ENCODE assay signal across 23 cellular contexts in the genomic region with DNA sequence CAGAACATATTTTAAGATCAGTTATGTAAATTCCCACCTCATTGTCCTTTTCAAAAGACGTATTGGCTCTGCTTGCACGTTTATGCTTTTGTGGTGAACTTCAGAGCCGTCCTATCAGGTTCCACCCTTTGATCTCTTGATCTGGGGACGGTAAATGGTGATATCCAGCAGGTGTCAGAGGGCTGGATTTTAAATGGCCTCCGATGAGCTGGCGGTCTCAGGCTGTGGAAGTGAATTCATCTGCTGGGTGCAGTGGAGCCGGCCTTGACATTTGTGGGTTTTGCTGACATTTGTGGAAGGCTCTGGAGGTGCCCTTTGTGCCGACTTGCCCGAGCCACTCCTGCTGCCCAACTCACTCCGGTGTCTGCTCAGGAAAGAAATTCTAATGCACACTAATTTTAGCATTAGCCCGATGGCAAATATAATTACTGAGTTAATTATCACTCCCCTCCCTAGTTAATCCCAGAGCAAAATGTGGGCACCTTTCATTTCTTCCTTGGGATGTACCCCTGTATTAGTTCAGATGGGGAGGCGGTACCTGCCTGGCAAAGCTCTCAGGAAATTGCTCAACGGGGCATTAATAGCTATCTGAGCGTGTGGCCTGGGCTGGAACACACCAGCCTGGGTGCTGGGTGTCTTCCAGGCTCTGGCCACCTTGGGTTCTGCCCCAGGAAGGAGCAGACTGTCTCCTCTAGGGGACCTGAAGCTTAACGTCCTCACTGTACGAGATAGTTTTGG. TPM values are rescaled to one million over a fixed set of nuclear protein-coding genes. Genes with fewer than 3 reads are reported as not detected.
DNase-seq lines count a peak whose midpoint lies in the region; ATAC-seq, FAIRE-seq and TF ChIP-seq lines count a peak whose summit lies in the region.
"Had no signal": no experiment of that assay in that cellular context is flagged by ENCODE, and none has a peak within 500 bp of the region (broad histone marks: within the 10 kb centered on the region; RNA-seq: fewer than 3 reads in every experiment).

No MANE protein-coding gene starts in this region.

- H2AFZ ChIP-seq in PC-3 (ENCODE audit: low read length) = no peak overlapping the region
- H2AFZ ChIP-seq: GM23338 had no signal

- H3K27me3 ChIP-seq in PC-3 (ENCODE audit: low read length) (no peaks in the 10 kb centered on the region), bronchial epithelial cell (ENCODE audit: control insufficient read depth, insufficient read depth, low read length) (no peaks in the 10 kb centered on the region), subcutaneous abdominal adipose tissue (ENCODE audit: control insufficient read depth in 5 of 5, insufficient read depth in 4 of 5, low read length in 5 of 5) (no peaks in the 10 kb centered on the region)
- H3K27me3 ChIP-seq: cardiac muscle cell had no signal

- H3K9ac ChIP-seq in PC-3 (ENCODE audit: low read length) (no peak overlapping the region), subcutaneous abdominal adipose tissue (ENCODE audit: low read length in 5 of 5) (peak overlapping the region in 4 of 5 donors; percentile 23 to 45 (median 34))

- ATAC-seq in PC-3 (peak; percentile 27; the same call in 1 of the 2 replicates), left lobe of liver (peak; percentile 72), GM21786 (IDR thresholded peaks at IDR 0.05; ENCODE audit: unreplicated experiment) (no peak)
- ATAC-seq: activated T-cell treated with anti-CD3 and anti-CD28 coated beads, Interleukin-2, amount 50 U/mL, for 72 hours; GM23338; sciatic nerve had no signal

- H3K27ac ChIP-seq in PC-3 (ENCODE audit: low read length) (no peak overlapping the region), subcutaneous abdominal adipose tissue (ENCODE audit: low read depth, low read length) (peak overlapping the region; percentile 60)
- H3K27ac ChIP-seq: cardiac muscle cell, dorsolateral prefrontal cortex, neutrophil had no signal

- DNase-seq in PC-3 = no peak
- peak; percentile 26 for DNase-seq in bronchial epithelial cell (ENCODE audit: low read depth)
- peak; percentile 85 for DNase-seq in left lobe of liver (ENCODE audit: low spot score)
- DNase-seq in NOMO-1 (lab: John Stamatoyannopoulos, UW; ENCODE audit: unreplicated experiment in 2 of 2) = no peak
- no peak for DNase-seq in DMS53 treated with DMSO at 0.1 percent for 48 hours (lab: John Stamatoyannopoulos, UW; ENCODE audit: unreplicated experiment)
- no peak for DNase-seq in head of caudate nucleus
- DNase-seq: activated naive CD8-positive, alpha-beta T cell treated with anti-CD3 and anti-CD28 coated beads, Interleukin-2, amount 10 ng/mL, durations not matched to agents 7 days and 5 days; activated T-cell treated with anti-CD3 and anti-CD28 coated beads, Interleukin-2, amount 50 U/mL, for 72 hours; CD8-positive, alpha-beta memory T cell; dorsolateral prefrontal cortex; hypothalamus; mucosa of descending colon; NCI-H2081; NCI-H524 treated with DMSO at 0.1 percent for 48 hours; stimulated activated CD4-positive, alpha-beta T cell treated with anti-CD3 and anti-CD28 coated beads, Interleukin-1b, Interleukin-23, amount 100 ng/mL, for 48 hours; T-helper 9 cell had no signal

- no peaks in the 10 kb centered on the region for H3K9me3 ChIP-seq in PC-3 (ENCODE audit: low read length)
- H3K9me3 ChIP-seq in subcutaneous abdominal adipose tissue (ENCODE audit: control insufficient read depth in 5 of 5, low read length in 5 of 5) = no peaks in the 10 kb centered on the region
- H3K9me3 ChIP-seq: mucosa of descending colon, neutrophil had no signal

- peaks cover 12% of the 10 kb centered on the region for H3K4me1 ChIP-seq in PC-3 (ENCODE audit: insufficient read depth, low read length)
- peaks cover 6 to 64% (median 53%) of the 10 kb centered on the region in 5 donors for H3K4me1 ChIP-seq in subcutaneous abdominal adipose tissue (ENCODE audit: control insufficient read depth in 5 of 5, insufficient read depth in 5 of 5, low read length in 5 of 5)

- no peaks in the 10 kb centered on the region for H3F3A ChIP-seq in PC-3 (ENCODE audit: low read length, unreplicated experiment)

- POLR2A ChIA-PET in PC-3 (lab: Charles Lee; ENCODE audit: unreplicated experiment) = no interaction called here

- no peak overlapping the region for H3K4me3 ChIP-seq in PC-3 (ENCODE audit: low read length)
- H3K4me3 ChIP-seq in bronchial epithelial cell (ENCODE audit: low read depth, low read length) = no peak overlapping the region
- H3K4me3 ChIP-seq in subcutaneous abdominal adipose tissue (ENCODE audit: low read depth in 1 of 5, low read length in 5 of 5) = peak overlapping the region in 1 of 5 donors; percentile 19
- H3K4me3 ChIP-seq: cardiac muscle cell, dorsolateral prefrontal cortex, GM23338, mucosa of descending colon had no signal

- BruUV-seq in PC-3 (replicated peaks; lab: Mats Ljungman, UMichigan) = no TSS peak

- peaks cover 100% of the 10 kb centered on the region for H3K79me2 ChIP-seq in PC-3 (ENCODE audit: low read length)

- H3K4me2 ChIP-seq in PC-3 (ENCODE audit: low read length) = no peak overlapping the region
- H3K4me2 ChIP-seq: GM23338 had no signal

- FAIRE-seq in bronchial epithelial cell (lab: Jason Lieb, UNC) = no peak
- FAIRE-seq: urothelium cell line had no signal

- H3K36me3 ChIP-seq in PC-3 (ENCODE audit: low read depth, low read length) (no peaks in the 10 kb centered on the region), bronchial epithelial cell (ENCODE audit: control insufficient read depth, insufficient read depth, low read length) (no peaks in the 10 kb centered on the region), subcutaneous abdominal adipose tissue (ENCODE audit: control insufficient read depth in 5 of 5, insufficient read depth in 5 of 5, low read length in 5 of 5) (no peaks in the 10 kb centered on the region)
- H3K36me3 ChIP-seq: cardiac muscle cell, neutrophil had no signal

- intact Hi-C loops in PC-3 (cut with micrococcal nuclease) (no loop called here), head of caudate nucleus (cut with DNase I) (no loop called here)

- no peaks in the 10 kb centered on the region for H3K9me2 ChIP-seq in PC-3 (replicated peaks; ENCODE audit: low read length)

- CTCF ChIA-PET in PC-3 (lab: Charles Lee) = no interaction called here

- H4K20me1 ChIP-seq in PC-3 (ENCODE audit: low read length) = peaks cover 47% of the 10 kb centered on the region

- no peak for TF ChIP-seq CTCF in PC-3 (conservative IDR thresholded peaks at IDR 0.05; ENCODE audit: low read depth, low read length)
- TF ChIP-seq CTCF in bronchial epithelial cell (IDR thresholded peaks at IDR 0.05; ENCODE audit: insufficient read depth, low read length, severe bottlenecking) = no peak

RNA-seq across cellular contexts. Expression of a gene that starts 9.1 kb away (rescaled TPM):
- 64.3 and 83.5 TPM in 2 replicates for total RNA-seq in PC-3 (2014; rRNA removed)
- 17.0 and 21.6 TPM in 2 replicates for total RNA-seq in bronchial epithelial cell
- total RNA-seq in left lobe of liver = 114 TPM

RNA-seq across cellular contexts. Expression of a gene that starts 49.7 kb away (rescaled TPM):
- total RNA-seq in PC-3 (2014; rRNA removed) = 74.9 and 75.9 TPM in 2 replicates
- total RNA-seq in bronchial epithelial cell = 13.2 and 18.3 TPM in 2 replicates
- 50.1 TPM for total RNA-seq in left lobe of liver

Comparison
In these comparisons a context has a peak if more than half of its experiments do, and no peak if none do; other contexts are left out.
1. DNase-seq: peak in bronchial epithelial cell (single experiment) and left lobe of liver (single experiment); none in PC-3 (single experiment), NOMO-1 (0 of 2), DMS53 treated with DMSO at 0.1 percent for 48 hours (single experiment) and head of caudate nucleus (0 of 42).